20 cellular contexts compared by ENCODE assay signal in genomic region chr1:115428262-115428661, GRCh38.
"Had no signal": no experiment of that assay in that cellular context is flagged by ENCODE, and none has a peak within 500 bp of the region (broad histone marks: within the 10 kb centered on the region; RNA-seq: fewer than 3 reads in every experiment).

No MANE protein-coding gene starts in this region.

- DNase-seq: activated CD4-positive, alpha-beta T cell treated with anti-CD3 and anti-CD28 coated beads, Interleukin-2, amount 10 ng/mL, durations not matched to agents 7 days and 5 days; activated CD4-positive, CD25-positive, alpha-beta regulatory T cell; activated CD8-positive, alpha-beta memory T cell treated with anti-CD3 and anti-CD28 coated beads, Interleukin-2, amount 50 U/mL, for 48 hours; activated gamma-delta T cell treated with Interleukin-2 at 50 U/mL for 16 hours; amygdala; effector CD4-positive, alpha-beta T cell; esophagus squamous epithelium; head of caudate nucleus; naive B cell; retina; stimulated activated CD4-positive, alpha-beta T cell treated with anti-CD3 and anti-CD28 coated beads, Interleukin-12 subunit alpha, Interleukin-12 subunit beta, amount 100 ng/mL, for 4 hours; stimulated activated CD4-positive, alpha-beta T cell treated with anti-CD3 and anti-CD28 coated beads, Interleukin-2, amount 100 ng/mL, for 24 hours had no signal

- H3K36me3 Mint-ChIP-seq: activated naive CD8-positive, alpha-beta T cell; brain; naive B cell had no signal

- H3K36me3 ChIP-seq: esophagus squamous epithelium, thoracic aorta had no signal

- H3K27me3 ChIP-seq: foreskin keratinocyte had no signal

- H3K4me1 Mint-ChIP-seq: activated CD4-positive, alpha-beta T cell treated with anti-CD3 and anti-CD28 coated beads, Interleukin-2, amount 10 ng/mL, durations not matched to agents 7 days and 5 days; brain; central memory CD8-positive, alpha-beta T cell; naive B cell had no signal

- H3K9me3 Mint-ChIP-seq: activated CD4-positive, alpha-beta T cell treated with anti-CD3 and anti-CD28 coated beads, Interleukin-2, amount 10 ng/mL, durations not matched to agents 7 days and 5 days; brain; central memory CD8-positive, alpha-beta T cell; T-helper 2 cell treated with Interferon-gamma antibody and Interleukin-4, amounts not matched to agents 5 μg/mL and 100 μg/mL, for 36 hours had no signal

- H3K4me3 Mint-ChIP-seq: activated CD4-positive, alpha-beta T cell treated with anti-CD3 and anti-CD28 coated beads, Interleukin-2, amount 10 ng/mL, durations not matched to agents 7 days and 5 days; activated naive CD8-positive, alpha-beta T cell; brain; central memory CD8-positive, alpha-beta T cell; naive B cell; T-helper 2 cell treated with Interferon-gamma antibody and Interleukin-4, amounts not matched to agents 5 μg/mL and 100 μg/mL, for 36 hours had no signal

- H3K4me3 ChIP-seq: coronary artery, esophagus squamous epithelium, thoracic aorta had no signal

- H3K27ac Mint-ChIP-seq: activated CD4-positive, alpha-beta T cell treated with anti-CD3 and anti-CD28 coated beads, Interleukin-2, amount 10 ng/mL, durations not matched to agents 7 days and 5 days; activated naive CD8-positive, alpha-beta T cell; brain; naive B cell; T-helper 2 cell treated with Interferon-gamma antibody and Interleukin-4, amounts not matched to agents 5 μg/mL and 100 μg/mL, for 36 hours had no signal

- ATAC-seq: foreskin keratinocyte, left lobe of liver had no signal

- H3K27me3 Mint-ChIP-seq: activated CD4-positive, alpha-beta T cell treated with anti-CD3 and anti-CD28 coated beads, Interleukin-2, amount 10 ng/mL, durations not matched to agents 7 days and 5 days had no signal
